Comparison of ENCODE assay signal across 12 cellular contexts in the genomic region with DNA sequence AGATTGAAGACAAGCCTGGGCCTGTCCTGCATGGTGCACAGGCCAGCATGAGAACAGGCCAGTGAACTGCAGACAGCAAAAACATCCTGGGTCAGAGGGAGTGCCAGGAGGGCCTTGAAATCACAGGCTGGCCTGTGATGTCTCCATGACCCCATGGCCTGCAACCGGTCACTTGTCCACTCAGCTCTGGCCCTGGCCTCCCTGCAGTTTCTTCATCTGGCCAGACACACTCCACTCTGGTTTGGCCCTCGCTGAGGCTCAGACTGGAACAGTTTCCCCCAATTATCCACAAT. TPM values are rescaled to one million over a fixed set of nuclear protein-coding genes. Genes with fewer than 3 reads are reported as not detected.
A peak's percentile ranks its signal among the peaks of the same experiment; 100 is the strongest.
DNase-seq lines count a peak whose midpoint lies in the region; ATAC-seq and TF ChIP-seq lines count a peak whose summit lies in the region.
"Had no signal": no experiment of that assay in that cellular context is flagged by ENCODE, and none has a peak within 500 bp of the region (broad histone marks: within the 10 kb centered on the region; RNA-seq: fewer than 3 reads in every experiment).

No MANE protein-coding gene starts in this region.

- H3K9me3 ChIP-seq in MG63 (no peaks in the 10 kb centered on the region), lower lobe of right lung (no peaks in the 10 kb centered on the region), spleen (no peaks in the 10 kb centered on the region)

- H3K4me3 ChIP-seq in MG63 = no peak overlapping the region
- H3K4me3 ChIP-seq in dorsolateral prefrontal cortex = peak overlapping the region in 6 of 59 donors; percentile 4 to 31 (median 19)
- H3K4me3 ChIP-seq in lower lobe of right lung = no peak overlapping the region
- H3K4me3 ChIP-seq in spleen = no peak overlapping the region

- intact Hi-C loops in dorsolateral prefrontal cortex (cut with DNase I) (no loop called here), lower lobe of right lung (cut with DNase I) (no loop called here), spleen (cut with DNase I; ENCODE audit: low total_unique reads) (no loop called here)

- TF ChIP-seq CTCF in dorsolateral prefrontal cortex (IDR thresholded peaks at IDR 0.05 in 54 of 56, conservative IDR thresholded peaks at IDR 0.05 in 2 of 56; ENCODE audit: low read depth in 1 of 56, partially characterized antibody in 56 of 56) = no peak
- TF ChIP-seq CTCF in lower lobe of right lung (IDR thresholded peaks at IDR 0.05) = no peak
- TF ChIP-seq CTCF in spleen (IDR thresholded peaks at IDR 0.05 in 8 of 11, conservative IDR thresholded peaks at IDR 0.05 in 3 of 11) = no peak

- H3K4me1 ChIP-seq in lower lobe of right lung (peaks cover 86% of the 10 kb centered on the region), spleen (peaks cover 70 to 100% (median 100%) of the 10 kb centered on the region in 6 donors)

- DNase-seq in MG63 (peak; percentile 62), dorsolateral prefrontal cortex (no peak), lower lobe of right lung (no peak), spleen (no peak), MV-4-11 (lab: John Stamatoyannopoulos, UW) (no peak)
- DNase-seq: activated CD4-positive, alpha-beta T cell treated with anti-CD3 and anti-CD28 coated beads, Interleukin-2, amount 50 U/mL, for 4 hours; CD4-positive, CD25-positive, alpha-beta regulatory T cell; NCI-H2081 treated with DMSO at 0.1 percent for 48 hours; SHP77 treated with DMSO at 0.1 percent for 48 hours had no signal

- 61 to 77% (median 68%) methylated on average over 2 of the region's 2 CpGs for WGBS in spleen, 5 donors

- ATAC-seq in lower lobe of right lung = peak; percentile 3 to 47
- ATAC-seq in GM21367 (IDR thresholded peaks at IDR 0.05; ENCODE audit: unreplicated experiment) = no peak
- no peak for ATAC-seq in GM19324 (IDR thresholded peaks at IDR 0.05; ENCODE audit: low FRiP score, unreplicated experiment)
- no peak for ATAC-seq in GM18498 (IDR thresholded peaks at IDR 0.05; ENCODE audit: unreplicated experiment)

- TF ChIP-seq POLR2A in spleen (IDR thresholded peaks at IDR 0.05) = no peak

- H3K36me3 ChIP-seq in MG63 (no peaks in the 10 kb centered on the region; the same call in 1 of the 2 replicates), lower lobe of right lung (no peaks in the 10 kb centered on the region), spleen (peaks cover 0 to 6% (median 0%) of the 10 kb centered on the region in 6 donors)

- H3K27ac ChIP-seq in dorsolateral prefrontal cortex (peak overlapping the region in 57 of 59 donors; percentile 1 to 92 (median 76)), lower lobe of right lung (peak overlapping the region; percentile 78), spleen (peak overlapping the region; percentile 54 to 95 (median 86))

- H3K27me3 ChIP-seq in MG63 (no peaks in the 10 kb centered on the region), dorsolateral prefrontal cortex (no peaks in the 10 kb centered on the region), lower lobe of right lung (ENCODE audit: low read depth) (no peaks in the 10 kb centered on the region), spleen (replicated peaks in 1 of 7) (no peaks in the 10 kb centered on the region)

RNA-seq across cellular contexts. Expression of a gene that starts 12.6 kb away (rescaled TPM):
- 0.69 and 1.3 TPM in 2 replicates for total RNA-seq in MG63 (2014; rRNA removed; shearing (Covaris generic); ENCODE audit: low replicate concordance)
- total RNA-seq in dorsolateral prefrontal cortex = 100 to 1,000 TPM in 99 of 120 experiments, 10 to 100 TPM in 21; 53.2 to 194 (median 131) TPM
- total RNA-seq in lower lobe of right lung = 29.4 TPM
- 10 to 100 TPM; 50.5 to 87.9 (median 75.5) TPM for total RNA-seq in spleen
- polyA plus RNA-seq in spleen = 10 to 100 TPM; 11.1 to 16.4 (median 13.2) TPM
- total RNA-seq: CD4-positive, CD25-positive, alpha-beta regulatory T cell had no signal

Comparison
In these comparisons a context has a peak if more than half of its experiments do, and no peak if none do; other contexts are left out.
1. ATAC-seq: peak in lower lobe of right lung (2 of 2); none in GM21367 (single experiment), GM19324 (single experiment) and GM18498 (single experiment).
2. RNA of a gene that starts 12.6 kb away (total RNA-seq): 53.2 to 194 TPM in dorsolateral prefrontal cortex, 50.5 to 87.9 TPM in spleen and 29.4 TPM in lower lobe of right lung (single experiment); 0.69 to 1.3 TPM in MG63; every median in the first group is over 10 times any median in the second.
3. Peak in every context shown above with its lines, with median percentiles within 50 percentile points of each other: H3K27ac ChIP-seq.